Comparison of ENCODE assay signal across 1 cellular context in genomic region chr16:3259829-3260228, GRCh38.
TF ChIP-seq lines count a peak whose summit lies in the region.

No MANE protein-coding gene starts in this region.

TF ChIP-seq in HepG2, 621 proteins besides CTCF, POLR2A, EP300 and RAD21:
- TF ChIP-seq ZNF460 (CRISPR knock-in tag; IDR thresholded peaks at IDR 0.05; ENCODE audit: borderline replicate concordance) (peak; percentile 45; the same call in 1 of the 2 replicates), CEBPB (IDR thresholded peaks at IDR 0.05; ENCODE audit: borderline replicate concordance, low read depth, low read length) (peak; percentile 86), CEBPG (CRISPR knock-in tag; IDR thresholded peaks at IDR 0.05) (peak; percentile 87), NAIF1 (CRISPR knock-in tag; IDR thresholded peaks at IDR 0.05; ENCODE audit: borderline replicate concordance) (0 out of 2 replicates have a peak, but pooled peaks have one; percentile 41), BATF2 (CRISPR knock-in tag; IDR thresholded peaks at IDR 0.05) (no peak), ZNF362 (CRISPR knock-in tag; IDR thresholded peaks at IDR 0.05; ENCODE audit: borderline replicate concordance) (peak; percentile 36; the same call in 1 of the 2 replicates), ZGPAT (CRISPR knock-in tag; IDR thresholded peaks at IDR 0.05) (0 out of 2 replicates have a peak, but pooled peaks have one; percentile 8), ZNF549 (CRISPR knock-in tag; IDR thresholded peaks at IDR 0.05) (no peak)
- TF ChIP-seq, protein P1, sequence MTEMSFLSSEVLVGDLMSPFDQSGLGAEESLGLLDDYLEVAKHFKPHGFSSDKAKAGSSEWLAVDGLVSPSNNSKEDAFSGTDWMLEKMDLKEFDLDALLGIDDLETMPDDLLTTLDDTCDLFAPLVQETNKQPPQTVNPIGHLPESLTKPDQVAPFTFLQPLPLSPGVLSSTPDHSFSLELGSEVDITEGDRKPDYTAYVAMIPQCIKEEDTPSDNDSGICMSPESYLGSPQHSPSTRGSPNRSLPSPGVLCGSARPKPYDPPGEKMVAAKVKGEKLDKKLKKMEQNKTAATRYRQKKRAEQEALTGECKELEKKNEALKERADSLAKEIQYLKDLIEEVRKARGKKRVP (CRISPR knock-in tag; IDR thresholded peaks at IDR 0.05): peak in 1 of 2 experiments; percentile 70; a peak in 2 of 4 replicates
